ENCODE assay signal across 14 cellular contexts in the genomic region with DNA sequence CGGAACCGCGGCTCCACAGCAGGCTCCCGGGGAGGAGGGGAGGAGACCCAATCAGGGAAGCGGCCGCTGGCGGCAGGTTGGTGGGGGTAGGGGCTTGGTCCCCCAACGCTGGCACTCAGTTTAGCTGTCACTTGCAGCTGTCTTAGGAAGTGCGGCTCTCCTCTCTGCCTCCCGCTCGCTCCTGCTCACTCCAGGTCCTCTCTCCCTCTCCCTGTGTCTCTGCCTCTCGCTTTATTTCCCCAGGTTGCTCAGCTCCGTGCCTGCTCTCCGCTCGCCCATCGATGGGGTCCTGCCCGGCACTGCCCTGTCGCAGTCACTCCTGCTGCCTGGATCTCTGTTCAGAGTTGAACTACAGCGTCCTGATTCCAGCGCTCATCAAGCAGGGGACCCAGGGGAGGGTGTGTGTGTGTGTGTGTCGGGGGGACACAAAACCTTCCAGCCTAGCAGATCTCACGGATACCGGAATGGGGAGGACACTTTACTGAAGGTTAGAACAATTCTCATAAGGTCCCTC.
DNase-seq lines count a peak whose midpoint lies in the region; ATAC-seq and TF ChIP-seq lines count a peak whose summit lies in the region.
"Had no signal": no experiment of that assay in that cellular context is flagged by ENCODE, and none has a peak within 500 bp of the region (broad histone marks: within the 10 kb centered on the region; RNA-seq: fewer than 3 reads in every experiment).

No MANE protein-coding gene starts in this region.

- TF ChIP-seq CTCF in PC-3 (conservative IDR thresholded peaks at IDR 0.05; ENCODE audit: low read depth, low read length) (no peak), epithelial cell of esophagus (IDR thresholded peaks at IDR 0.05; ENCODE audit: insufficient read depth, low read depth, low read length, missing control alignments) (no peak), osteoblast (IDR thresholded peaks at IDR 0.05; ENCODE audit: extremely low read depth, low read depth, low read length) (no peak)

- no peak overlapping the region for H3K9ac ChIP-seq in PC-3 (ENCODE audit: low read length)

- H3F3A ChIP-seq in PC-3 (ENCODE audit: low read length, unreplicated experiment), result no peaks in the 10 kb centered on the region

- H3K27me3 Mint-ChIP-seq in activated CD4-positive, alpha-beta T cell treated with anti-CD3 and anti-CD28 coated beads for 36 hours, result peaks cover 41% of the 10 kb centered on the region
- peaks cover 16% of the 10 kb centered on the region for H3K27me3 Mint-ChIP-seq in activated CD4-positive, alpha-beta T cell treated with anti-CD3 and anti-CD28 coated beads, Interleukin-2, amount 10 ng/mL, durations not matched to agents 7 days and 5 days

- no peaks in the 10 kb centered on the region for H3K9me3 Mint-ChIP-seq in activated CD4-positive, alpha-beta T cell treated with anti-CD3 and anti-CD28 coated beads for 36 hours (ENCODE audit: low read depth)
- no peaks in the 10 kb centered on the region for H3K9me3 Mint-ChIP-seq in activated CD4-positive, alpha-beta T cell treated with anti-CD3 and anti-CD28 coated beads, Interleukin-2, amount 10 ng/mL, durations not matched to agents 7 days and 5 days

- H3K27ac ChIP-seq in PC-3 (ENCODE audit: low read length), result no peak overlapping the region
- no peak overlapping the region for H3K27ac ChIP-seq in osteoblast (ENCODE audit: low read depth, low read length)
- H3K27ac ChIP-seq: skin epidermis had no signal

- no peaks in the 10 kb centered on the region for H3K36me3 Mint-ChIP-seq in activated CD4-positive, alpha-beta T cell treated with anti-CD3 and anti-CD28 coated beads for 36 hours (ENCODE audit: low read depth)
- H3K36me3 Mint-ChIP-seq in activated CD4-positive, alpha-beta T cell treated with anti-CD3 and anti-CD28 coated beads, Interleukin-2, amount 10 ng/mL, durations not matched to agents 7 days and 5 days (ENCODE audit: low read depth), result no peaks in the 10 kb centered on the region

- no peak overlapping the region for H3K27ac Mint-ChIP-seq in activated CD4-positive, alpha-beta T cell treated with anti-CD3 and anti-CD28 coated beads for 36 hours
- H3K27ac Mint-ChIP-seq in activated CD4-positive, alpha-beta T cell treated with anti-CD3 and anti-CD28 coated beads, Interleukin-2, amount 10 ng/mL, durations not matched to agents 7 days and 5 days, result no peak overlapping the region

- H3K27me3 ChIP-seq in PC-3 (ENCODE audit: low read length) (peaks cover 95% of the 10 kb centered on the region), osteoblast (ENCODE audit: insufficient read depth, low read length) (peaks cover 34% of the 10 kb centered on the region)

- H4K20me1 ChIP-seq in PC-3 (ENCODE audit: low read length) (no peaks in the 10 kb centered on the region), osteoblast (ENCODE audit: insufficient read depth, low read length) (no peaks in the 10 kb centered on the region)

- H3K4me1 ChIP-seq in PC-3 (ENCODE audit: insufficient read depth, low read length) (no peaks in the 10 kb centered on the region), osteoblast (ENCODE audit: insufficient read depth, low read length) (no peaks in the 10 kb centered on the region)

- ATAC-seq in activated CD4-positive, alpha-beta T cell treated with anti-CD3 and anti-CD28 coated beads for 36 hours, result peak; percentile 26
- ATAC-seq in PC-3 (0 out of 2 replicates have a peak, but pooled peaks have one; percentile 14), HG02588 (IDR thresholded peaks at IDR 0.05; ENCODE audit: unreplicated experiment) (no peak)
- ATAC-seq: GM12878 had no signal

- no peak for DNase-seq in activated CD4-positive, alpha-beta T cell treated with anti-CD3 and anti-CD28 coated beads for 36 hours
- no peak for DNase-seq in activated CD4-positive, alpha-beta T cell treated with anti-CD3 and anti-CD28 coated beads, Interleukin-2, amount 10 ng/mL, durations not matched to agents 7 days and 5 days
- DNase-seq in PC-3 (no peak), epithelial cell of esophagus (ENCODE audit: low read depth) (no peak), osteoblast (ENCODE audit: insufficient read length, low spot score, missing footprints) (peak; percentile 53), foreskin melanocyte (no peak)
- no peak for DNase-seq in activated CD4-positive, CD25-positive, alpha-beta regulatory T cell (lab: John Stamatoyannopoulos, UW)
- DNase-seq: DMS79, hypothalamus, T-helper 1 cell had no signal

- H3K4me3 ChIP-seq in PC-3 (ENCODE audit: low read length) (no peak overlapping the region), epithelial cell of esophagus (ENCODE audit: low read length) (peak overlapping the region; percentile 9), osteoblast (ENCODE audit: insufficient read depth, low read length) (no peak overlapping the region)
- H3K4me3 ChIP-seq: GM12878, K562, skin epidermis had no signal

- peaks cover 5% of the 10 kb centered on the region for H3K4me1 Mint-ChIP-seq in activated CD4-positive, alpha-beta T cell treated with anti-CD3 and anti-CD28 coated beads for 36 hours
- H3K4me1 Mint-ChIP-seq in activated CD4-positive, alpha-beta T cell treated with anti-CD3 and anti-CD28 coated beads, Interleukin-2, amount 10 ng/mL, durations not matched to agents 7 days and 5 days, result peaks cover 2% of the 10 kb centered on the region

- peak overlapping the region; percentile 48 for H3K4me3 Mint-ChIP-seq in activated CD4-positive, alpha-beta T cell treated with anti-CD3 and anti-CD28 coated beads for 36 hours
- H3K4me3 Mint-ChIP-seq in activated CD4-positive, alpha-beta T cell treated with anti-CD3 and anti-CD28 coated beads, Interleukin-2, amount 10 ng/mL, durations not matched to agents 7 days and 5 days, result no peak overlapping the region

- H3K9me2 ChIP-seq in PC-3 (replicated peaks; ENCODE audit: low read length), result no peaks in the 10 kb centered on the region

- H2AFZ ChIP-seq in PC-3 (ENCODE audit: low read length) (0 out of 2 replicates have a peak overlapping the region, but pooled peaks have one; percentile 34), osteoblast (ENCODE audit: low read length) (no peak overlapping the region)

- no TSS peak for BruUV-seq in PC-3 (replicated peaks; lab: Mats Ljungman, UMichigan)

- POLR2A ChIA-PET in activated CD4-positive, alpha-beta T cell treated with anti-CD3 and anti-CD28 coated beads for 36 hours (lab: Charles Lee), result no interaction called here
- POLR2A ChIA-PET in activated CD4-positive, alpha-beta T cell treated with anti-CD3 and anti-CD28 coated beads, Interleukin-2, amount 10 ng/mL, durations not matched to agents 7 days and 5 days (lab: Charles Lee), result interaction anchor here (0.6 kb wide), 1 partner anchor 422 kb away, joined by 4 read pairs; no protein-coding TSS in a partner anchor
- POLR2A ChIA-PET in PC-3 (lab: Charles Lee; ENCODE audit: unreplicated experiment), result no interaction called here

- CTCF ChIA-PET in activated CD4-positive, alpha-beta T cell treated with anti-CD3 and anti-CD28 coated beads for 36 hours (lab: Charles Lee), result no interaction called here
- CTCF ChIA-PET in activated CD4-positive, alpha-beta T cell treated with anti-CD3 and anti-CD28 coated beads, Interleukin-2, amount 10 ng/mL, durations not matched to agents 7 days and 5 days (lab: Charles Lee), result no interaction called here
- CTCF ChIA-PET in PC-3 (lab: Charles Lee), result no interaction called here

- H3K9me3 ChIP-seq in PC-3 (ENCODE audit: low read length) (no peaks in the 10 kb centered on the region), osteoblast (ENCODE audit: low read depth, low read length) (no peaks in the 10 kb centered on the region)

- H3K36me3 ChIP-seq in PC-3 (ENCODE audit: low read depth, low read length) (no peaks in the 10 kb centered on the region), osteoblast (ENCODE audit: insufficient read depth, low read length) (no peaks in the 10 kb centered on the region)

- no peaks in the 10 kb centered on the region for H3K79me2 ChIP-seq in PC-3 (ENCODE audit: low read length)
- H3K79me2 ChIP-seq in osteoblast (ENCODE audit: insufficient read depth, low read length), result no peaks in the 10 kb centered on the region

- intact Hi-C loops in activated CD4-positive, alpha-beta T cell treated with anti-CD3 and anti-CD28 coated beads for 36 hours (cut with DNase I, micrococcal nuclease), result no loop called here
- intact Hi-C loops in PC-3 (cut with micrococcal nuclease), result no loop called here

- H3K4me2 ChIP-seq in PC-3 (ENCODE audit: low read length), result no peak overlapping the region
- H3K4me2 ChIP-seq in osteoblast (ENCODE audit: insufficient read depth, low read length), result no peak overlapping the region
